ENCODE assay signal across 19 cellular contexts in genomic region chr12:80861636-80862378, GRCh38.
DNase-seq lines count a peak whose midpoint lies in the region; ATAC-seq, FAIRE-seq and TF ChIP-seq lines count a peak whose summit lies in the region.
"Had no signal": no experiment of that assay in that cellular context is flagged by ENCODE, and none has a peak within 500 bp of the region (broad histone marks: within the 10 kb centered on the region; RNA-seq: fewer than 3 reads in every experiment).

No MANE protein-coding gene starts in this region.

- CTCF ChIA-PET in H1 (lab: Charles Lee; ENCODE audit: partially characterized antibody), result interaction anchor here (0.8 to 1.2 kb wide), 2 partner anchors 24 to 228 kb away, joined by 3 to 4 read pairs; no protein-coding TSS in a partner anchor

- H3K14ac ChIP-seq in H1 (ENCODE audit: insufficient read length), result no peak overlapping the region

- no peak for FAIRE-seq in H1 (lab: Jason Lieb, UNC)
- FAIRE-seq: islet of Langerhans, small intestine had no signal

- H2BK5ac ChIP-seq in H1 (ENCODE audit: low read depth, low read length), result no peak overlapping the region

- DNase-seq in ELR (ENCODE audit: low read depth), result peak; percentile 22
- DNase-seq in MV-4-11 (lab: John Stamatoyannopoulos, UW), result peak; percentile 21
- DNase-seq in H1 (ENCODE audit: low read depth in 1 of 2, low spot score in 2 of 2), result no peak
- no peak for DNase-seq in osteoblast (ENCODE audit: insufficient read length, low spot score, missing footprints)
- DNase-seq in cardiac septum (ENCODE audit: low spot score), result no peak
- DNase-seq in endothelial cell (ENCODE audit: low spot score), result no peak
- no peak for DNase-seq in GF-D8 (lab: John Stamatoyannopoulos, UW)
- DNase-seq: activated naive CD4-positive, alpha-beta T cell treated with Interleukin-2 at 50 U/mL for 16 hours; GOT3; naive thymus-derived CD4-positive, alpha-beta T cell; NCI-H1417 treated with DMSO at 0.1 percent for 48 hours; small intestine; stimulated activated CD8-positive, alpha-beta memory T cell treated with anti-CD3 and anti-CD28 coated beads, Interleukin-4, amount 100 ng/mL, for 48 hours; SW 1271 had no signal

- no peak overlapping the region for H2BK120ac ChIP-seq in H1 (replicated peaks; ENCODE audit: low read depth, low read length)

- no peak overlapping the region for H2AK5ac ChIP-seq in H1 (ENCODE audit: low read depth, low read length)

- H3K56ac ChIP-seq in H1 (replicated peaks; ENCODE audit: insufficient read length, low read depth, low read length), result no peak overlapping the region

- TF ChIP-seq CTCF in H1 (IDR thresholded peaks at IDR 0.05; ENCODE audit: control extremely low read depth in 1 of 3, insufficient read depth in 1 of 3, low read depth in 1 of 3, low read length in 3 of 3) (no peak), osteoblast (IDR thresholded peaks at IDR 0.05; ENCODE audit: extremely low read depth, low read depth, low read length) (no peak), endothelial cell (IDR thresholded peaks at IDR 0.05; ENCODE audit: unreplicated experiment) (no peak)

- H3K9me3 Mint-ChIP-seq in endothelial cell (ENCODE audit: unreplicated experiment), result no peaks in the 10 kb centered on the region
- H3K9me3 Mint-ChIP-seq: dendritic cell treated with granulocyte-macrophage colony-stimulating factor and Interleukin-4, amounts not matched to agents 40 ng/mL and 50 ng/mL, for 4 days had no signal

- H3K23me2 ChIP-seq in H1 (ENCODE audit: low read depth, low read length), result no peaks in the 10 kb centered on the region

- intact Hi-C loops in cardiac septum (cut with DNase I), result no loop called here

- H4K8ac ChIP-seq in H1 (ENCODE audit: extremely low read depth, insufficient read depth, low read length), result peak overlapping the region; percentile 51; the same call in 1 of the 2 replicates

- no peak for TF ChIP-seq EP300 in H1 (IDR thresholded peaks at IDR 0.05; ENCODE audit: borderline replicate concordance in 1 of 2, low read depth in 2 of 2, low read length in 2 of 2)

- H3K27me3 Mint-ChIP-seq in endothelial cell (ENCODE audit: unreplicated experiment), result no peaks in the 10 kb centered on the region
- H3K27me3 Mint-ChIP-seq: dendritic cell treated with granulocyte-macrophage colony-stimulating factor and Interleukin-4, amounts not matched to agents 40 ng/mL and 50 ng/mL, for 4 days; naive thymus-derived CD4-positive, alpha-beta T cell had no signal

- no peaks in the 10 kb centered on the region for H3K79me2 ChIP-seq in H1 (ENCODE audit: control insufficient read depth in 1 of 2, insufficient read depth in 2 of 2, low read length in 2 of 2)
- no peaks in the 10 kb centered on the region for H3K79me2 ChIP-seq in osteoblast (ENCODE audit: insufficient read depth, low read length)

- no peak overlapping the region for H4K5ac ChIP-seq in H1 (ENCODE audit: insufficient read length, low read depth, low read length)

- WGBS in H1 (ENCODE audit: extremely low coverage in 1 of 2, insufficient coverage in 1 of 2, insufficient read length in 1 of 2, insufficient replicate concordance in 2 of 2, low coverage in 1 of 2, low lambda C conversion rate in 2 of 2, missing lambda C conversion rate in 1 of 2), 2 experiments, result 90% methylated on average over 2 of the region's 2 CpGs; no CpG with 5 or more reads in 1 of the 2 experiments

- H3K4me3 ChIP-seq in H1 (ENCODE audit: extremely low read depth in 1 of 4, insufficient read depth in 2 of 4, low read depth in 3 of 4, low read length in 4 of 4) (no peak overlapping the region), osteoblast (ENCODE audit: insufficient read depth, low read length) (no peak overlapping the region)
- H3K4me3 ChIP-seq: vagina had no signal

- H2BK20ac ChIP-seq in H1 (ENCODE audit: low read length), result no peak overlapping the region

- no peak overlapping the region for H3K23ac ChIP-seq in H1 (ENCODE audit: insufficient read length)

- no peaks in the 10 kb centered on the region for H3K79me1 ChIP-seq in H1 (ENCODE audit: low read depth, low read length)

- no peaks in the 10 kb centered on the region for H3K4me1 ChIP-seq in H1 (replicated peaks in 1 of 4; ENCODE audit: control insufficient read depth in 3 of 4, insufficient read depth in 4 of 4, low read length in 3 of 4)
- peaks cover 55% of the 10 kb centered on the region for H3K4me1 ChIP-seq in osteoblast (ENCODE audit: insufficient read depth, low read length)
- H3K4me1 ChIP-seq: vagina had no signal

- H3K36me3 Mint-ChIP-seq in endothelial cell (ENCODE audit: low read depth, unreplicated experiment), result no peaks in the 10 kb centered on the region
- H3K36me3 Mint-ChIP-seq: naive thymus-derived CD4-positive, alpha-beta T cell had no signal

- H3K18ac ChIP-seq in H1 (ENCODE audit: extremely low read depth, low read length), result no peak overlapping the region

- no peak overlapping the region for H3K4ac ChIP-seq in H1 (replicated peaks; ENCODE audit: insufficient read length, low read depth, low read length)

- no peak overlapping the region for H3K27ac Mint-ChIP-seq in endothelial cell (ENCODE audit: unreplicated experiment)
- H3K27ac Mint-ChIP-seq: dendritic cell treated with granulocyte-macrophage colony-stimulating factor and Interleukin-4, amounts not matched to agents 40 ng/mL and 50 ng/mL, for 4 days; naive thymus-derived CD4-positive, alpha-beta T cell had no signal

- H3K27ac ChIP-seq in H1 (ENCODE audit: low read depth, low read length) (no peak overlapping the region), osteoblast (ENCODE audit: low read depth, low read length) (peak overlapping the region; percentile 57)
- H3K27ac ChIP-seq: KMS-11, vagina had no signal

- TF ChIP-seq POLR2A in H1 (IDR thresholded peaks at IDR 0.05; ENCODE audit: control extremely low read depth in 1 of 2, low read depth in 2 of 2, low read length in 2 of 2), result no peak

- ATAC-seq in HG02938 (IDR thresholded peaks at IDR 0.05; ENCODE audit: unreplicated experiment), result no peak
- ATAC-seq: naive thymus-derived CD4-positive, alpha-beta T cell had no signal

- H2AFZ ChIP-seq in H1 (ENCODE audit: low read length) (no peak overlapping the region), osteoblast (ENCODE audit: low read length) (no peak overlapping the region)

- H4K91ac ChIP-seq in H1 (replicated peaks; ENCODE audit: insufficient read length, low read length), result no peak overlapping the region

- H2BK15ac ChIP-seq in H1 (ENCODE audit: low read length), result no peak overlapping the region

- H3K9ac ChIP-seq in H1 (replicated peaks in 1 of 4; ENCODE audit: extremely low read depth in 1 of 4, low read depth in 3 of 4, low read length in 3 of 4), result no peak overlapping the region
- H3K9ac ChIP-seq: KMS-11 had no signal

- no peak for TF ChIP-seq RAD21 in H1 (IDR thresholded peaks at IDR 0.05 in 1 of 2, conservative IDR thresholded peaks at IDR 0.05 in 1 of 2; ENCODE audit: low read depth in 2 of 2, low read length in 2 of 2)

- no peak overlapping the region for H3K4me2 ChIP-seq in H1 (ENCODE audit: insufficient read depth in 1 of 2, low read depth in 2 of 2, low read length in 2 of 2)
- peak overlapping the region; percentile 40 for H3K4me2 ChIP-seq in osteoblast (ENCODE audit: insufficient read depth, low read length)
- H3K4me2 ChIP-seq: KMS-11 had no signal

- H3K36me3 ChIP-seq in H1 (ENCODE audit: control insufficient read depth in 2 of 4, insufficient read depth in 4 of 4, low read length in 3 of 4), result no peaks in the 10 kb centered on the region
- H3K36me3 ChIP-seq in osteoblast (ENCODE audit: insufficient read depth, low read length), result no peaks in the 10 kb centered on the region
- H3K36me3 ChIP-seq: vagina had no signal

- no peaks in the 10 kb centered on the region for H3K4me1 Mint-ChIP-seq in endothelial cell (ENCODE audit: unreplicated experiment)
- H3K4me1 Mint-ChIP-seq: naive thymus-derived CD4-positive, alpha-beta T cell had no signal

- H4K20me1 ChIP-seq in H1 (replicated peaks in 1 of 2; ENCODE audit: control insufficient read depth in 1 of 2, insufficient read depth in 2 of 2, low read length in 2 of 2) (no peaks in the 10 kb centered on the region), osteoblast (ENCODE audit: insufficient read depth, low read length) (no peaks in the 10 kb centered on the region)

- H3K9me3 ChIP-seq in H1 (ENCODE audit: insufficient read depth in 2 of 2, low read depth in 1 of 2, low read length in 1 of 2) (no peaks in the 10 kb centered on the region), osteoblast (ENCODE audit: low read depth, low read length) (no peaks in the 10 kb centered on the region)
- H3K9me3 ChIP-seq: vagina had no signal

- POLR2A ChIA-PET in H1 (lab: Charles Lee; ENCODE audit: partially characterized antibody), result interaction anchor here (0.6 kb wide), 1 partner anchor 1361 kb away, joined by 3 read pairs; no protein-coding TSS in a partner anchor

- no peaks in the 10 kb centered on the region for H3K27me3 ChIP-seq in H1 (replicated peaks in 1 of 4; ENCODE audit: control insufficient read depth in 3 of 4, extremely low read depth in 1 of 4, insufficient read depth in 3 of 4, low read length in 3 of 4)
- no peaks in the 10 kb centered on the region for H3K27me3 ChIP-seq in osteoblast (ENCODE audit: insufficient read depth, low read length)
- H3K27me3 ChIP-seq: vagina had no signal

- H2BK12ac ChIP-seq in H1 (ENCODE audit: low read depth, low read length), result no peak overlapping the region

- no peak overlapping the region for H3K4me3 Mint-ChIP-seq in endothelial cell (ENCODE audit: unreplicated experiment)
- H3K4me3 Mint-ChIP-seq: dendritic cell treated with granulocyte-macrophage colony-stimulating factor and Interleukin-4, amounts not matched to agents 40 ng/mL and 50 ng/mL, for 4 days; naive thymus-derived CD4-positive, alpha-beta T cell had no signal

TF ChIP-seq in H1, 55 proteins besides CTCF, POLR2A, EP300 and RAD21:
- TF ChIP-seq SIRT6 (IDR thresholded peaks at IDR 0.05; ENCODE audit: low read length) (no peak), KDM5A (IDR thresholded peaks at IDR 0.05; ENCODE audit: low read length) (no peak), SRF (IDR thresholded peaks at IDR 0.05; ENCODE audit: low read depth, low read length) (no peak), CEBPB (IDR thresholded peaks at IDR 0.05; ENCODE audit: low read depth, low read length) (no peak), BRCA1 (IDR thresholded peaks at IDR 0.05; ENCODE audit: low read depth, low read length) (no peak), RFX5 (IDR thresholded peaks at IDR 0.05; ENCODE audit: borderline replicate concordance, low read depth, low read length) (no peak), TAF1 (IDR thresholded peaks at IDR 0.05; ENCODE audit: low read depth, low read length) (no peak), TBP (IDR thresholded peaks at IDR 0.05; ENCODE audit: low read depth, low read length) (no peak), POLR2AphosphoS5 (IDR thresholded peaks at IDR 0.05; ENCODE audit: low read depth, low read length) (no peak), GABPA (IDR thresholded peaks at IDR 0.05; ENCODE audit: borderline replicate concordance, insufficient read depth, low read length) (no peak), JUN (IDR thresholded peaks at IDR 0.05; ENCODE audit: low read depth, low read length) (no peak), FOSL1 (IDR thresholded peaks at IDR 0.05; ENCODE audit: insufficient read depth, low read depth, low read length) (no peak), SIX5 (IDR thresholded peaks at IDR 0.05; ENCODE audit: low read depth, low read length) (no peak)

Comparison
In these comparisons a context has a peak if more than half of its experiments do, and no peak if none do; other contexts are left out.
1. DNase-seq: peak in ELR (single experiment) and MV-4-11 (single experiment); none in H1 (0 of 2), osteoblast (single experiment), cardiac septum (single experiment), endothelial cell (single experiment) and GF-D8 (single experiment).